In genomic region chr5:156475831-156476551, GRCh38 we compare ENCODE assay signal across 12 cellular contexts.
A peak's percentile ranks its signal among the peaks of the same experiment; 100 is the strongest.
DNase-seq lines count a peak whose midpoint lies in the region; ATAC-seq and TF ChIP-seq lines count a peak whose summit lies in the region.
"Had no signal": no experiment of that assay in that cellular context is flagged by ENCODE, and none has a peak within 500 bp of the region (broad histone marks: within the 10 kb centered on the region; RNA-seq: fewer than 3 reads in every experiment).

No MANE protein-coding gene starts in this region.

- H2AFZ ChIP-seq in SK-N-SH (ENCODE audit: low read depth), result no peak overlapping the region

- no peaks in the 10 kb centered on the region for H3K27me3 Mint-ChIP-seq in mesothelial cell of epicardium (ENCODE audit: low read depth)

- no peaks in the 10 kb centered on the region for H3K9me3 ChIP-seq in SK-N-SH
- no peaks in the 10 kb centered on the region for H3K9me3 ChIP-seq in mesodermal cell (ENCODE audit: control insufficient read depth, low read length)
- H3K9me3 ChIP-seq in vagina, result no peaks in the 10 kb centered on the region

- TF ChIP-seq RAD21 in SK-N-SH (IDR thresholded peaks at IDR 0.05; ENCODE audit: low read length), result no peak

- no peaks in the 10 kb centered on the region for H3F3A ChIP-seq in SK-N-SH (replicated peaks; ENCODE audit: insufficient read depth)

- peaks cover 17% of the 10 kb centered on the region for H3K4me1 Mint-ChIP-seq in mesothelial cell of epicardium
- H3K4me1 Mint-ChIP-seq: CD14-positive monocyte had no signal

- TF ChIP-seq CTCF in SK-N-SH (IDR thresholded peaks at IDR 0.05) (no peak), vagina (IDR thresholded peaks at IDR 0.05) (no peak), mesothelial cell of epicardium (IDR thresholded peaks at IDR 0.05; ENCODE audit: unreplicated experiment) (no peak)

- no peak overlapping the region for H3K27ac Mint-ChIP-seq in mesothelial cell of epicardium
- H3K27ac Mint-ChIP-seq: CD14-positive monocyte had no signal

- H3K27ac ChIP-seq in SK-N-SH (ENCODE audit: low read depth in 2 of 2, low read length in 1 of 2) (no peak overlapping the region), epithelial cell of prostate (no peak overlapping the region), mesodermal cell (ENCODE audit: low read depth, low read length, severe bottlenecking) (peak overlapping the region; percentile 60), vagina (peak overlapping the region; percentile 62)

- 41% methylated on average over 4 of the region's 4 CpGs for WGBS in SK-N-SH (ENCODE audit: low lambda C conversion rate)
- WGBS in mesodermal cell (ENCODE audit: insufficient coverage in 2 of 2), 2 experiments, result 96% methylated on average over 3 of the region's 4 CpGs; no CpG with 5 or more reads in 1 of the 2 experiments

- DNase-seq in SK-N-SH, result no peak
- DNase-seq in epithelial cell of prostate (ENCODE audit: low read depth, low spot score), result peak; percentile 63
- no peak for DNase-seq in vagina (ENCODE audit: extremely low spot score in 2 of 2)
- no peak for DNase-seq in LoVo (ENCODE audit: low spot score)
- DNase-seq in NCI-H1105 treated with DMSO at 0.1 percent for 48 hours (lab: John Stamatoyannopoulos, UW), result no peak
- DNase-seq in mesothelial cell of epicardium (ENCODE audit: low spot score in 2 of 2, unreplicated experiment in 2 of 2), result no peak
- DNase-seq: activated T-cell treated with anti-CD3 and anti-CD28 coated beads, Interleukin-2, amount 50 U/mL, for 72 hours; NCI-H2029 treated with DMSO at 0.1 percent for 48 hours had no signal

- H3K79me2 ChIP-seq in SK-N-SH (ENCODE audit: insufficient read depth), result no peaks in the 10 kb centered on the region

- intact Hi-C loops in vagina (cut with DNase I), result no loop called here

- no peaks in the 10 kb centered on the region for H4K20me1 ChIP-seq in SK-N-SH (ENCODE audit: insufficient read depth)

- H3K27me3 ChIP-seq in SK-N-SH (ENCODE audit: insufficient read depth) (no peaks in the 10 kb centered on the region), vagina (no peaks in the 10 kb centered on the region)

- no peak overlapping the region for H3K4me3 ChIP-seq in SK-N-SH (ENCODE audit: low read depth in 2 of 2, low read length in 1 of 2)
- no peak overlapping the region for H3K4me3 ChIP-seq in mesodermal cell (ENCODE audit: extremely low read depth, insufficient read depth, low read length, poor library complexity, severe bottlenecking)
- no peak overlapping the region for H3K4me3 ChIP-seq in vagina

- no peak for TF ChIP-seq EP300 in SK-N-SH (IDR thresholded peaks at IDR 0.05; ENCODE audit: borderline replicate concordance in 1 of 2, low read depth in 1 of 2, low read length in 1 of 2)

- TF ChIP-seq POLR2A in vagina (IDR thresholded peaks at IDR 0.05), result no peak

- POLR2A ChIA-PET in SK-N-SH (lab: Yijun Ruan, JAX), result no interaction called here

- peak; percentile 76 for ATAC-seq in SK-N-SH treated with all-trans-retinoic acid at 6 μM for 48 hours
- ATAC-seq: left colon had no signal

- no peak overlapping the region for H3K9ac ChIP-seq in SK-N-SH

- no peak overlapping the region for H3K4me2 ChIP-seq in SK-N-SH

- H3K4me1 ChIP-seq in SK-N-SH (ENCODE audit: control insufficient read depth in 1 of 2, insufficient read depth in 2 of 2, low read depth in 1 of 2, low read length in 1 of 2) (peaks cover 0 to 3% of the 10 kb centered on the region in 2 experiments; a peak in 1 of 4 replicates), mesodermal cell (ENCODE audit: control insufficient read depth, insufficient read depth, low read length, poor library complexity, severe bottlenecking) (peaks cover 8% of the 10 kb centered on the region), vagina (peaks cover 17% of the 10 kb centered on the region)

- H3K36me3 ChIP-seq in SK-N-SH (replicated peaks in 1 of 2; ENCODE audit: control insufficient read depth in 1 of 2, insufficient read depth in 2 of 2, low read length in 1 of 2) (no peaks in the 10 kb centered on the region), mesodermal cell (ENCODE audit: control insufficient read depth, insufficient read depth, low read length) (no peaks in the 10 kb centered on the region), vagina (no peaks in the 10 kb centered on the region)

- no peaks in the 10 kb centered on the region for H3K9me3 Mint-ChIP-seq in mesothelial cell of epicardium

- H3K4me3 Mint-ChIP-seq in mesothelial cell of epicardium, result no peak overlapping the region
- H3K4me3 Mint-ChIP-seq: activated T-cell treated with anti-CD3 and anti-CD28 coated beads, Interleukin-2, amount 50 U/mL, for 72 hours; CD14-positive monocyte had no signal

- CTCF ChIA-PET in SK-N-SH (lab: Yijun Ruan, JAX), result interaction anchor here (0.5 kb wide), 1 partner anchor 52 kb away, joined by 3 read pairs; no protein-coding TSS in a partner anchor

- H3K36me3 Mint-ChIP-seq in mesothelial cell of epicardium, result no peaks in the 10 kb centered on the region
- H3K36me3 Mint-ChIP-seq: CD14-positive monocyte had no signal

- H3K9me2 ChIP-seq in SK-N-SH, result no peaks in the 10 kb centered on the region

TF ChIP-seq in SK-N-SH treated with all-trans-retinoic acid at 6 μM for 48 hours, 23 proteins besides CTCF, POLR2A, EP300 and RAD21 (continues in another document):
- no peak for TF ChIP-seq TOX (CRISPR knock-in tag; IDR thresholded peaks at IDR 0.05; ENCODE audit: borderline replicate concordance)
- no peak for TF ChIP-seq ZNF565 (CRISPR knock-in tag; conservative IDR thresholded peaks at IDR 0.05; ENCODE audit: low read depth)
- TF ChIP-seq CREB5 (CRISPR knock-in tag; IDR thresholded peaks at IDR 0.05; ENCODE audit: low read depth), result no peak
- no peak for TF ChIP-seq OSR1 (CRISPR knock-in tag; IDR thresholded peaks at IDR 0.05)
- TF ChIP-seq ZNF70 (CRISPR knock-in tag; IDR thresholded peaks at IDR 0.05), result no peak
- TF ChIP-seq ZC3H10 (CRISPR knock-in tag; IDR thresholded peaks at IDR 0.05), result no peak
- TF ChIP-seq CSRNP3 (CRISPR knock-in tag; IDR thresholded peaks at IDR 0.05), result no peak
- no peak for TF ChIP-seq ARNTL (CRISPR knock-in tag; IDR thresholded peaks at IDR 0.05; ENCODE audit: borderline replicate concordance, low read depth)
- no peak for TF ChIP-seq ZNF8 (CRISPR knock-in tag; IDR thresholded peaks at IDR 0.05)

TF ChIP-seq in SK-N-SH, 30 proteins besides CTCF, POLR2A, EP300 and RAD21:
- TF ChIP-seq SIN3A (IDR thresholded peaks at IDR 0.05; ENCODE audit: borderline replicate concordance, low read depth, low read length), result no peak
- no peak for TF ChIP-seq JUND (IDR thresholded peaks at IDR 0.05)
- TF ChIP-seq NFIC (IDR thresholded peaks at IDR 0.05; ENCODE audit: borderline replicate concordance), result no peak
- no peak for TF ChIP-seq RCOR1 (IDR thresholded peaks at IDR 0.05; ENCODE audit: low read length)
- no peak for TF ChIP-seq ELF1 (IDR thresholded peaks at IDR 0.05)
- TF ChIP-seq GABPA (IDR thresholded peaks at IDR 0.05; ENCODE audit: low read depth), result no peak
- no peak for TF ChIP-seq NRF1 (IDR thresholded peaks at IDR 0.05; ENCODE audit: low read depth, low read length)
- TF ChIP-seq, protein P1, sequence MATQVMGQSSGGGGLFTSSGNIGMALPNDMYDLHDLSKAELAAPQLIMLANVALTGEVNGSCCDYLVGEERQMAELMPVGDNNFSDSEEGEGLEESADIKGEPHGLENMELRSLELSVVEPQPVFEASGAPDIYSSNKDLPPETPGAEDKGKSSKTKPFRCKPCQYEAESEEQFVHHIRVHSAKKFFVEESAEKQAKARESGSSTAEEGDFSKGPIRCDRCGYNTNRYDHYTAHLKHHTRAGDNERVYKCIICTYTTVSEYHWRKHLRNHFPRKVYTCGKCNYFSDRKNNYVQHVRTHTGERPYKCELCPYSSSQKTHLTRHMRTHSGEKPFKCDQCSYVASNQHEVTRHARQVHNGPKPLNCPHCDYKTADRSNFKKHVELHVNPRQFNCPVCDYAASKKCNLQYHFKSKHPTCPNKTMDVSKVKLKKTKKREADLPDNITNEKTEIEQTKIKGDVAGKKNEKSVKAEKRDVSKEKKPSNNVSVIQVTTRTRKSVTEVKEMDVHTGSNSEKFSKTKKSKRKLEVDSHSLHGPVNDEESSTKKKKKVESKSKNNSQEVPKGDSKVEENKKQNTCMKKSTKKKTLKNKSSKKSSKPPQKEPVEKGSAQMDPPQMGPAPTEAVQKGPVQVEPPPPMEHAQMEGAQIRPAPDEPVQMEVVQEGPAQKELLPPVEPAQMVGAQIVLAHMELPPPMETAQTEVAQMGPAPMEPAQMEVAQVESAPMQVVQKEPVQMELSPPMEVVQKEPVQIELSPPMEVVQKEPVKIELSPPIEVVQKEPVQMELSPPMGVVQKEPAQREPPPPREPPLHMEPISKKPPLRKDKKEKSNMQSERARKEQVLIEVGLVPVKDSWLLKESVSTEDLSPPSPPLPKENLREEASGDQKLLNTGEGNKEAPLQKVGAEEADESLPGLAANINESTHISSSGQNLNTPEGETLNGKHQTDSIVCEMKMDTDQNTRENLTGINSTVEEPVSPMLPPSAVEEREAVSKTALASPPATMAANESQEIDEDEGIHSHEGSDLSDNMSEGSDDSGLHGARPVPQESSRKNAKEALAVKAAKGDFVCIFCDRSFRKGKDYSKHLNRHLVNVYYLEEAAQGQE (IDR thresholded peaks at IDR 0.05; ENCODE audit: low read depth, low read length), result no peak
- TF ChIP-seq, protein P2, sequence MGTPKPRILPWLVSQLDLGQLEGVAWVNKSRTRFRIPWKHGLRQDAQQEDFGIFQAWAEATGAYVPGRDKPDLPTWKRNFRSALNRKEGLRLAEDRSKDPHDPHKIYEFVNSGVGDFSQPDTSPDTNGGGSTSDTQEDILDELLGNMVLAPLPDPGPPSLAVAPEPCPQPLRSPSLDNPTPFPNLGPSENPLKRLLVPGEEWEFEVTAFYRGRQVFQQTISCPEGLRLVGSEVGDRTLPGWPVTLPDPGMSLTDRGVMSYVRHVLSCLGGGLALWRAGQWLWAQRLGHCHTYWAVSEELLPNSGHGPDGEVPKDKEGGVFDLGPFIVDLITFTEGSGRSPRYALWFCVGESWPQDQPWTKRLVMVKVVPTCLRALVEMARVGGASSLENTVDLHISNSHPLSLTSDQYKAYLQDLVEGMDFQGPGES (IDR thresholded peaks at IDR 0.05; ENCODE audit: low read depth, low read length), result no peak
- no peak for TF ChIP-seq TCF12 (IDR thresholded peaks at IDR 0.05)
- TF ChIP-seq TAF1 (IDR thresholded peaks at IDR 0.05; ENCODE audit: borderline replicate concordance, low read depth, low read length), result no peak
- TF ChIP-seq CHD2 (IDR thresholded peaks at IDR 0.05; ENCODE audit: low read length, partially characterized antibody), result no peak

Comparison
In these comparisons a context has a peak if more than half of its experiments do, and no peak if none do; other contexts are left out.
1. H3K27ac ChIP-seq: peak in mesodermal cell (single experiment) and vagina (single experiment); none in SK-N-SH (0 of 2) and epithelial cell of prostate (single experiment).